In the genomic region with DNA sequence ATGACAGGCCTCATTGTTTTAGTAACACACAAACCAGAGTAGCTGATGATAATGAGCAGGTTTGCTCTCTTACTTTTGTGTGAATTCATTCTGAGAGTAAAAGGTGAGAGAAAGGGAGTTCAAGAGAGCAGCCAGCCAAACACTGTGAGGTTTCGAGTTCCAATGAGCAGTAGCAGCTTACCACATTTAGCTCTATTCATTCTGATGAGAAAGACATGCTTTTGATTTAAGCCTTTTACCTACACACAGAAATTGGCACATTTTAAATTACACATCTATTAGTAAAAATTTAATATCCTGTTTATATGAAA, we compare ENCODE assay signal across 36 cellular contexts. TPM values are rescaled to one million over a fixed set of nuclear protein-coding genes. Genes with fewer than 3 reads are reported as not detected.
DNase-seq lines count a peak whose midpoint lies in the region; ATAC-seq, FAIRE-seq and TF ChIP-seq lines count a peak whose summit lies in the region.
"Had no signal": no experiment of that assay in that cellular context is flagged by ENCODE, and none has a peak within 500 bp of the region (broad histone marks: within the 10 kb centered on the region; RNA-seq: fewer than 3 reads in every experiment).

No MANE protein-coding gene starts in this region.

- intact Hi-C loops in MCF 10A (cut with micrococcal nuclease): no loop called here

- CTCF ChIA-PET in MCF 10A (lab: Yijun Ruan, JAX): interaction anchor here (0.8 to 3.0 kb wide), 4 partner anchors 12 to 207 kb away, joined by 3 to 16 read pairs (median 9); no protein-coding TSS in a partner anchor

- no peak for DNase-seq in activated T-cell treated with anti-CD3 and anti-CD28 coated beads, Interleukin-2, amount 50 U/mL, for 72 hours
- DNase-seq in activated T-cell treated with anti-CD3 and anti-CD28 coated beads, Interleukin-2, amount 50 U/mL, for 24 hours: no peak
- DNase-seq in GM23248: no peak
- DNase-seq in astrocyte (ENCODE audit: low read depth): no peak
- no peak for DNase-seq in activated CD8-positive, alpha-beta memory T cell treated with anti-CD3 and anti-CD28 coated beads for 24 hours
- DNase-seq in NCI-H510A treated with DMSO at 0.1 percent for 48 hours (lab: John Stamatoyannopoulos, UW): no peak
- no peak for DNase-seq in MCF 10A (ENCODE audit: unreplicated experiment)
- no peak for DNase-seq in 8988T
- DNase-seq: activated CD4-positive, alpha-beta memory T cell treated with anti-CD3 and anti-CD28 coated beads for 36 hours; anterior cingulate cortex; colonic mucosa; effector memory CD4-positive, alpha-beta T cell; H9; heart left ventricle; kidney glomerular epithelial cell; lower lobe of right lung; mucosa of descending colon; NCI-H187 treated with DMSO at 0.1 percent for 48 hours; NCI-H2227 treated with DMSO at 0.1 percent for 48 hours; ovary; retina; SK-N-SH; small intestine; stimulated activated CD4-positive, alpha-beta T cell treated with anti-CD3 and anti-CD28 coated beads, Interleukin-1b, Interleukin-23, amount 100 ng/mL, for 48 hours; stimulated activated CD8-positive, alpha-beta memory T cell treated with anti-CD3 and anti-CD28 coated beads, Interleukin-4, amount 100 ng/mL, for 48 hours; stimulated activated naive CD8-positive, alpha-beta T cell treated with anti-CD3 and anti-CD28 coated beads, Interleukin-15, amount 100 ng/mL, for 72 hours; thyroid gland had no signal

- H3K4me1 ChIP-seq in GM23248 (ENCODE audit: insufficient read depth): peaks cover 35% of the 10 kb centered on the region
- peaks cover 18% of the 10 kb centered on the region for H3K4me1 ChIP-seq in astrocyte (ENCODE audit: insufficient read depth, low read length)

- H3K9me3 ChIP-seq in GM23248 (ENCODE audit: low read depth): no peaks in the 10 kb centered on the region
- no peaks in the 10 kb centered on the region for H3K9me3 ChIP-seq in astrocyte (ENCODE audit: insufficient read depth, low read depth, low read length)
- H3K9me3 ChIP-seq: colonic mucosa, heart left ventricle, lower lobe of right lung, mucosa of descending colon, ovary, SK-N-SH, thyroid gland had no signal

- H3K4me3 Mint-ChIP-seq in activated T-cell treated with anti-CD3 and anti-CD28 coated beads, Interleukin-2, amount 50 U/mL, for 72 hours: no peak overlapping the region
- no peak overlapping the region for H3K4me3 Mint-ChIP-seq in activated T-cell treated with anti-CD3 and anti-CD28 coated beads, Interleukin-2, amount 50 U/mL, for 24 hours
- H3K4me3 Mint-ChIP-seq in astrocyte (ENCODE audit: unreplicated experiment) (no peak overlapping the region), MCF 10A (ENCODE audit: unreplicated experiment) (no peak overlapping the region)
- H3K4me3 Mint-ChIP-seq: activated CD4-positive, alpha-beta memory T cell treated with anti-CD3 and anti-CD28 coated beads for 36 hours; activated naive CD8-positive, alpha-beta T cell; H9; natural killer cell treated with Interleukin-12 subunit alpha and Interleukin-12 subunit beta and Interleukin-15 and Interleukin-18, amount 100 ng/mL, for 72 hours; stimulated activated naive CD8-positive, alpha-beta T cell treated with anti-CD3 and anti-CD28 coated beads, Interleukin-15, amount 100 ng/mL, for 72 hours; T-helper 1 cell treated with Interleukin-12 subunit alpha and Interleukin-12 subunit beta and Interleukin-4 antibody, amounts not matched to agents 30 μg/mL and 1 μg/mL, for 36 hours had no signal

- no peaks in the 10 kb centered on the region for H3K4me1 Mint-ChIP-seq in activated T-cell treated with anti-CD3 and anti-CD28 coated beads, Interleukin-2, amount 50 U/mL, for 72 hours (ENCODE audit: low read depth)
- no peaks in the 10 kb centered on the region for H3K4me1 Mint-ChIP-seq in activated T-cell treated with anti-CD3 and anti-CD28 coated beads, Interleukin-2, amount 50 U/mL, for 24 hours (ENCODE audit: low read depth)
- H3K4me1 Mint-ChIP-seq in astrocyte (ENCODE audit: low read depth, unreplicated experiment) (peaks cover 2% of the 10 kb centered on the region), MCF 10A (ENCODE audit: insufficient read depth, unreplicated experiment) (peaks cover 11% of the 10 kb centered on the region)
- H3K4me1 Mint-ChIP-seq: stimulated activated naive CD8-positive, alpha-beta T cell treated with anti-CD3 and anti-CD28 coated beads, Interleukin-15, amount 100 ng/mL, for 72 hours had no signal

- TF ChIP-seq CTCF in astrocyte (IDR thresholded peaks at IDR 0.05; ENCODE audit: insufficient read depth, low read depth, low read length) (no peak), MCF 10A (IDR thresholded peaks at IDR 0.05; ENCODE audit: unreplicated experiment) (no peak)

- POLR2A ChIA-PET in MCF 10A (lab: Yijun Ruan, JAX): interaction anchor here (0.9 kb wide), 1 partner anchor 10 kb away, joined by 3 read pairs; no protein-coding TSS in a partner anchor

- no peaks in the 10 kb centered on the region for H3K36me3 Mint-ChIP-seq in activated T-cell treated with anti-CD3 and anti-CD28 coated beads, Interleukin-2, amount 50 U/mL, for 72 hours (ENCODE audit: insufficient read depth in 2 of 2)
- H3K36me3 Mint-ChIP-seq in activated T-cell treated with anti-CD3 and anti-CD28 coated beads, Interleukin-2, amount 50 U/mL, for 24 hours (ENCODE audit: low read depth): no peaks in the 10 kb centered on the region
- H3K36me3 Mint-ChIP-seq in astrocyte (ENCODE audit: low read depth, unreplicated experiment) (no peaks in the 10 kb centered on the region), MCF 10A (ENCODE audit: insufficient read depth, unreplicated experiment) (no peaks in the 10 kb centered on the region)
- H3K36me3 Mint-ChIP-seq: activated CD4-positive, alpha-beta memory T cell treated with anti-CD3 and anti-CD28 coated beads for 36 hours; activated naive CD8-positive, alpha-beta T cell; natural killer cell treated with Interleukin-12 subunit alpha and Interleukin-12 subunit beta and Interleukin-15 and Interleukin-18, amount 100 ng/mL, for 72 hours had no signal

- H4K20me1 ChIP-seq in GM23248 (ENCODE audit: insufficient read depth) (no peaks in the 10 kb centered on the region), astrocyte (ENCODE audit: insufficient read depth, low read length) (no peaks in the 10 kb centered on the region)

- peak overlapping the region; percentile 3 for H3K4me2 ChIP-seq in GM23248 (ENCODE audit: unreplicated experiment)
- H3K4me2 ChIP-seq in astrocyte (ENCODE audit: low read length): peak overlapping the region; percentile 49
- H3K4me2 ChIP-seq: SK-N-SH had no signal

- WGBS in GM23248 (ENCODE audit: low coverage in 1 of 2, low lambda C conversion rate in 2 of 2, missing lambda C conversion rate in 2 of 2), 2 experiments: 81 to 90% methylated on average over 1 of the region's 1 CpG

- H3K9me3 Mint-ChIP-seq in activated T-cell treated with anti-CD3 and anti-CD28 coated beads, Interleukin-2, amount 50 U/mL, for 72 hours: no peaks in the 10 kb centered on the region
- H3K9me3 Mint-ChIP-seq in activated T-cell treated with anti-CD3 and anti-CD28 coated beads, Interleukin-2, amount 50 U/mL, for 24 hours: no peaks in the 10 kb centered on the region
- H3K9me3 Mint-ChIP-seq in astrocyte (ENCODE audit: unreplicated experiment): no peaks in the 10 kb centered on the region
- H3K9me3 Mint-ChIP-seq in MCF 10A (ENCODE audit: unreplicated experiment): no peaks in the 10 kb centered on the region
- H3K9me3 Mint-ChIP-seq: activated CD4-positive, alpha-beta memory T cell treated with anti-CD3 and anti-CD28 coated beads for 36 hours; H9; natural killer cell treated with Interleukin-12 subunit alpha and Interleukin-12 subunit beta and Interleukin-15 and Interleukin-18, amount 100 ng/mL, for 72 hours; stimulated activated naive CD8-positive, alpha-beta T cell treated with anti-CD3 and anti-CD28 coated beads, Interleukin-15, amount 100 ng/mL, for 72 hours; T-helper 1 cell treated with Interleukin-12 subunit alpha and Interleukin-12 subunit beta and Interleukin-4 antibody, amounts not matched to agents 30 μg/mL and 1 μg/mL, for 36 hours had no signal

- no peaks in the 10 kb centered on the region for H3K9me2 ChIP-seq in GM23248 (ENCODE audit: insufficient read depth)
- H3K9me2 ChIP-seq: SK-N-SH had no signal

- FAIRE-seq in astrocyte (lab: Jason Lieb, UNC): no peak
- FAIRE-seq: small intestine had no signal

- H3K4me3 ChIP-seq in GM23248 (no peak overlapping the region), astrocyte (ENCODE audit: insufficient read depth, low read depth, low read length) (no peak overlapping the region)
- H3K4me3 ChIP-seq: cardiac muscle cell, colonic mucosa, heart left ventricle, lower lobe of right lung, mucosa of descending colon, ovary, thyroid gland had no signal

- H3K9ac ChIP-seq in GM23248 (peak overlapping the region; percentile 36), astrocyte (ENCODE audit: low read length) (no peak overlapping the region)
- H3K9ac ChIP-seq: SK-N-SH had no signal

- in situ Hi-C loops in GM23248 (cut with MboI): no loop called here

- no TSS peak for BruUV-seq in MCF 10A (replicated peaks; lab: Mats Ljungman, UMichigan)

- peak overlapping the region; percentile 79 for H3K27ac ChIP-seq in GM23248
- no peak overlapping the region for H3K27ac ChIP-seq in astrocyte (ENCODE audit: low read depth, low read length)
- H3K27ac ChIP-seq: cardiac muscle cell, colonic mucosa, heart left ventricle, lower lobe of right lung, ovary, thyroid gland had no signal

- no peak for ATAC-seq in activated T-cell treated with anti-CD3 and anti-CD28 coated beads, Interleukin-2, amount 50 U/mL, for 72 hours (replicated peaks in 1 of 2)
- ATAC-seq: activated CD4-positive, CD25-positive, alpha-beta regulatory T cell treated with anti-CD3 and anti-CD28 coated beads, Interleukin-2, amount 50 U/mL, for 24 hours; heart left ventricle; lower lobe of right lung; natural killer cell treated with Interleukin-12 subunit alpha and Interleukin-12 subunit beta and Interleukin-15 and Interleukin-18, amount 100 ng/mL, for 72 hours; stimulated activated naive CD8-positive, alpha-beta T cell treated with anti-CD3 and anti-CD28 coated beads, Interleukin-15, amount 100 ng/mL, for 72 hours had no signal

- H3K79me2 ChIP-seq in GM23248 (ENCODE audit: insufficient read depth): no peaks in the 10 kb centered on the region
- no peaks in the 10 kb centered on the region for H3K79me2 ChIP-seq in astrocyte (ENCODE audit: insufficient read depth, low read length)

- H3K27ac Mint-ChIP-seq in activated T-cell treated with anti-CD3 and anti-CD28 coated beads, Interleukin-2, amount 50 U/mL, for 72 hours: peak overlapping the region; percentile 38
- no peak overlapping the region for H3K27ac Mint-ChIP-seq in activated T-cell treated with anti-CD3 and anti-CD28 coated beads, Interleukin-2, amount 50 U/mL, for 24 hours
- H3K27ac Mint-ChIP-seq in astrocyte (ENCODE audit: unreplicated experiment): no peak overlapping the region
- no peak overlapping the region for H3K27ac Mint-ChIP-seq in MCF 10A (ENCODE audit: low read depth, unreplicated experiment)
- H3K27ac Mint-ChIP-seq: activated CD4-positive, alpha-beta memory T cell treated with anti-CD3 and anti-CD28 coated beads for 36 hours; activated naive CD8-positive, alpha-beta T cell; natural killer cell treated with Interleukin-12 subunit alpha and Interleukin-12 subunit beta and Interleukin-15 and Interleukin-18, amount 100 ng/mL, for 72 hours; stimulated activated naive CD8-positive, alpha-beta T cell treated with anti-CD3 and anti-CD28 coated beads, Interleukin-15, amount 100 ng/mL, for 72 hours; T-helper 1 cell treated with Interleukin-12 subunit alpha and Interleukin-12 subunit beta and Interleukin-4 antibody, amounts not matched to agents 30 μg/mL and 1 μg/mL, for 36 hours had no signal

- H3K27me3 ChIP-seq in GM23248 (replicated peaks; ENCODE audit: insufficient read depth): no peaks in the 10 kb centered on the region
- peaks cover 3% of the 10 kb centered on the region for H3K27me3 ChIP-seq in astrocyte (ENCODE audit: insufficient read depth, low read length)
- H3K27me3 ChIP-seq: cardiac muscle cell, colonic mucosa, heart left ventricle, ovary, thyroid gland had no signal

- H2AFZ ChIP-seq in GM23248 (peak overlapping the region; percentile 43; the same call in 1 of the 2 replicates), astrocyte (ENCODE audit: low read depth, low read length) (no peak overlapping the region)

- H3K27me3 Mint-ChIP-seq in activated T-cell treated with anti-CD3 and anti-CD28 coated beads, Interleukin-2, amount 50 U/mL, for 72 hours (ENCODE audit: low read depth): peaks cover 11% of the 10 kb centered on the region
- no peaks in the 10 kb centered on the region for H3K27me3 Mint-ChIP-seq in activated T-cell treated with anti-CD3 and anti-CD28 coated beads, Interleukin-2, amount 50 U/mL, for 24 hours
- H3K27me3 Mint-ChIP-seq in astrocyte (ENCODE audit: low read depth, unreplicated experiment) (peaks cover 4% of the 10 kb centered on the region), MCF 10A (ENCODE audit: insufficient read depth, unreplicated experiment) (no peaks in the 10 kb centered on the region)
- H3K27me3 Mint-ChIP-seq: activated CD4-positive, alpha-beta memory T cell treated with anti-CD3 and anti-CD28 coated beads for 36 hours had no signal

- H3K36me3 ChIP-seq in GM23248 (ENCODE audit: low read depth) (no peaks in the 10 kb centered on the region), astrocyte (ENCODE audit: insufficient read depth, low read length) (no peaks in the 10 kb centered on the region)
- H3K36me3 ChIP-seq: cardiac muscle cell, colonic mucosa, heart left ventricle, lower lobe of right lung, ovary, thyroid gland had no signal

- H3F3A ChIP-seq in GM23248 (ENCODE audit: insufficient read depth): peaks cover 37% of the 10 kb centered on the region

RNA-seq across cellular contexts. Expression of a gene that starts 28.0 kb away (rescaled TPM):
- total RNA-seq in activated T-cell treated with anti-CD3 and anti-CD28 coated beads, Interleukin-2, amount 50 U/mL, for 72 hours: not detected
- 0.25 and 2.8 TPM in 2 replicates for total RNA-seq in GM23248 (2014; rRNA removed; shearing (Covaris generic))
- polyA plus RNA-seq in GM23248 (2016; fragmentation: Nextera tagmentation; extraction: Ambion mirVana): 0.27 and 0.29 TPM in 2 replicates
- total RNA-seq in astrocyte (0.09 TPM in 1 of 2 replicates, not detected in the other), MCF 10A (2022) (not detected in 2 replicates)
- total RNA-seq: A673; activated CD4-positive, alpha-beta memory T cell treated with anti-CD3 and anti-CD28 coated beads for 36 hours; epithelial cell of proximal tubule; G401; LHCN-M2; natural killer cell treated with Interleukin-12 subunit alpha and Interleukin-12 subunit beta and Interleukin-15 and Interleukin-18, amount 100 ng/mL, for 72 hours had no signal
- polyA plus RNA-seq: cardiac muscle cell, SK-N-SH had no signal

RNA-seq across cellular contexts. Expression of a gene that starts 31.0 kb away (rescaled TPM):
- total RNA-seq in activated T-cell treated with anti-CD3 and anti-CD28 coated beads, Interleukin-2, amount 50 U/mL, for 72 hours: not detected
- total RNA-seq in GM23248 (2014; rRNA removed; shearing (Covaris generic)): 0.51 and 0.76 TPM in 2 replicates
- polyA plus RNA-seq in GM23248 (2016; fragmentation: Nextera tagmentation; extraction: Ambion mirVana): 0.85 and 1.2 TPM in 2 replicates
- total RNA-seq in astrocyte: 0.65 and 0.75 TPM in 2 replicates
- 1.1 TPM in 1 of 2 replicates, not detected in the other for total RNA-seq in MCF 10A (2022)
- total RNA-seq: activated CD4-positive, alpha-beta memory T cell treated with anti-CD3 and anti-CD28 coated beads for 36 hours; colonic mucosa; epithelial cell of proximal tubule; G401; H9; natural killer cell treated with Interleukin-12 subunit alpha and Interleukin-12 subunit beta and Interleukin-15 and Interleukin-18, amount 100 ng/mL, for 72 hours had no signal
